ENCODE assay signal across 8 cellular contexts in the genomic region with DNA sequence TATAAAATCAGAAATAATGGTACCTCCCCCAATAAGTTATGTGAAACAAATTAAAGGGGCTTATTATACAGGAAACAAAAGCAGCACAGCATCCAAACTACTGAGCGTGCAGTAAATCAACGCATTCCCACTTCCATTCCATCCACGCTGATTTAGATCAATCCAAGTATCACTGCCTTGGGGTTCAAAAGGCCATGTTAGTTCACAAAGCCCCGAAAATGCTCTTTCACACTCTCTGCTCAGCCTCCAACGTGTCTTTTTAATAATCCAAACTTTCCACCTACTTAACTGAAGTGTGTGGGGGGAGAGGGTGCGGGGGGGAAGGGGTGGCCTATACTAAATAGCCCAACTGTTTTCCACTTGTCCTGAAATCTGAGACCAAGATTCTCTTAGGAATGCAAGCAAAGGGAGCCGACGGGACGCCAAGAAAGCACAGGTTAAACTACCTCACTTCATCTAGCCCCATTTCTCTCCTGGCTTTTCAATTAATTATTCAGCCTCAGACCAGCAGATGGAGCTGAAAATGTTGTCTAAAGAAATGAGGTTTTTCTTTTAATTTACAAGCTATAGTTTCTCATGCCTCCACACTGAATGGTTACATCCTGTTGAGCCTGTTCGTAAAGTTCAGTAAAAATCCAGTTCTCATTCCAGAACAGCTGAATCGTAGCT. TPM values are rescaled to one million over a fixed set of nuclear protein-coding genes. Genes with fewer than 3 reads are reported as not detected.
DNase-seq lines count a peak whose midpoint lies in the region; ATAC-seq and TF ChIP-seq lines count a peak whose summit lies in the region.

No MANE protein-coding gene starts in this region.

- TF ChIP-seq POLR2A in stomach (IDR thresholded peaks at IDR 0.05), result no peak

- H3K9me3 ChIP-seq in HUES48 (ENCODE audit: control insufficient read depth, insufficient read depth, low read length) (no peaks in the 10 kb centered on the region), iPS-20b (ENCODE audit: insufficient read depth, low read depth, low read length) (no peaks in the 10 kb centered on the region), stomach (no peaks in the 10 kb centered on the region)

- H3K4me3 ChIP-seq in HUES48 (ENCODE audit: low read depth, low read length) (peak overlapping the region; percentile 98), iPS-20b (ENCODE audit: low read length) (peak overlapping the region; percentile 96), stomach (peak overlapping the region; percentile 87 to 94 (median 90))

- H3K4me1 ChIP-seq in HUES48 (ENCODE audit: control insufficient read depth, insufficient read depth, low read length), result peaks cover 20% of the 10 kb centered on the region
- peaks cover 15% of the 10 kb centered on the region; the same call in 1 of the 2 replicates for H3K4me1 ChIP-seq in iPS-20b (ENCODE audit: insufficient read depth, low read length)
- H3K4me1 ChIP-seq in stomach, result peaks cover 18 to 33% (median 26%) of the 10 kb centered on the region in 4 donors

- ATAC-seq in GM19467 (IDR thresholded peaks at IDR 0.05; ENCODE audit: unreplicated experiment), result peak; percentile 6

- H3K9ac ChIP-seq in HUES48 (ENCODE audit: low read depth, low read length), result peak overlapping the region; percentile 4; the same call in 1 of the 2 replicates
- peak overlapping the region; percentile 91; the same call in 1 of the 2 replicates for H3K9ac ChIP-seq in iPS-20b (ENCODE audit: low read depth, low read length)

- TF ChIP-seq CTCF in stomach (IDR thresholded peaks at IDR 0.05), result peak in 3 of 7 experiments; percentile 19 to 47 (median 37)

- DNase-seq in ELF-1 (ENCODE audit: low read depth, low spot score), result peak; percentile 55
- DNase-seq in stomach, result no peak
- no peak for DNase-seq in NCI-H1436 (lab: John Stamatoyannopoulos, UW)
- DNase-seq in KG1 (lab: John Stamatoyannopoulos, UW), result no peak

- H3K27me3 ChIP-seq in HUES48 (ENCODE audit: control insufficient read depth, insufficient read depth, low read length), result no peaks in the 10 kb centered on the region
- no peaks in the 10 kb centered on the region for H3K27me3 ChIP-seq in iPS-20b (ENCODE audit: insufficient read depth, low read length)
- H3K27me3 ChIP-seq in stomach, result no peaks in the 10 kb centered on the region

- WGBS in adipose tissue, 3 donors, result 9 to 15% (median 14%) methylated on average over 11 of the region's 11 CpGs
- 8 to 14% (median 10%) methylated on average over 11 of the region's 11 CpGs for WGBS in stomach, 5 donors

- intact Hi-C loops in stomach (cut with DNase I; ENCODE audit: low total_unique reads), result no loop called here

- H3K36me3 ChIP-seq in HUES48 (ENCODE audit: control insufficient read depth, insufficient read depth, low read length), result peaks cover 10% of the 10 kb centered on the region
- peaks cover 9% of the 10 kb centered on the region for H3K36me3 ChIP-seq in iPS-20b (ENCODE audit: insufficient read depth, low read depth, low read length)
- peaks cover 7 to 13% (median 9%) of the 10 kb centered on the region in 4 donors for H3K36me3 ChIP-seq in stomach

- no peak for TF ChIP-seq EP300 in stomach (IDR thresholded peaks at IDR 0.05)

- H3K27ac ChIP-seq in HUES48 (ENCODE audit: low read depth, low read length), result peak overlapping the region; percentile 95
- peak overlapping the region; percentile 90 for H3K27ac ChIP-seq in adipose tissue (ENCODE audit: low read depth, low read length)
- H3K27ac ChIP-seq in iPS-20b (ENCODE audit: low read length), result peak overlapping the region; percentile 72
- H3K27ac ChIP-seq in stomach, result peak overlapping the region; percentile 94 to 98 (median 95)

RNA-seq across cellular contexts. Expression of a gene that starts 1.1 kb away (rescaled TPM):
- polyA plus RNA-seq in adipose tissue (10 to 100 TPM in 2 of 3 donors, 1 to 10 TPM in 1; 9.8 to 38.8 (median 27.1) TPM), stomach (10 to 100 TPM; 22.1 to 24.8 (median 22.2) TPM)
- total RNA-seq in stomach, result 10 to 100 TPM in 1 of 5 donors, 1 to 10 TPM in 4; 2.3 to 17.6 (median 9.0) TPM

RNA-seq across cellular contexts. Expression of a gene that starts 12.5 kb away (rescaled TPM):
- polyA plus RNA-seq in adipose tissue (10 to 100 TPM in 1 of 3 donors, 1 to 10 TPM in 2; 4.8 to 29.1 (median 7.0) TPM), stomach (1 to 10 TPM; 4.4 to 7.6 (median 6.0) TPM)
- total RNA-seq in stomach, result 10 to 100 TPM in 3 of 5 donors, 1 to 10 TPM in 2; 2.9 to 19.7 (median 10.3) TPM
